ENCODE assay signal across 8 cellular contexts in genomic region chrX:152637649-152638442, GRCh38. TPM values are rescaled to one million over a fixed set of nuclear protein-coding genes. Genes with fewer than 3 reads are reported as not detected.
DNase-seq lines count a peak whose midpoint lies in the region; ATAC-seq, FAIRE-seq and TF ChIP-seq lines count a peak whose summit lies in the region.

GABRQ (plus strand) TSS chrX:152637895; CDS start chrX:152638203, 308 bp downstream.

- in situ Hi-C loops in HepG2 (cut with HindIII; ENCODE audit: extremely low pct_ligation_motif_present, low pct_unique_long_range_greater_than_20kb), result loop anchor here (5.0 to 25.0 kb wide), 2 partner anchors 174 to 896 kb away; no protein-coding TSS in a partner anchor

- H3K9ac ChIP-seq in HepG2 (ENCODE audit: insufficient read depth, low read depth, low read length), result no peak within 1 kb of the TSS

- 29% methylated on average over 9 of the region's 64 CpGs for WGBS in right lobe of liver (ENCODE audit: insufficient coverage, low coverage, low lambda C conversion rate, missing lambda C conversion rate)
- 6% methylated on average over 7 of the region's 64 CpGs for WGBS in HepG2 (ENCODE audit: low lambda C conversion rate)
- WGBS in stomach, 5 donors, result 0 to 52% (median 11%) methylated on average over 3 to 64 of the region's 64 CpGs

- no peak within 1 kb of the TSS for H3K4me2 ChIP-seq in HepG2 (ENCODE audit: low read depth, low read length)

- FAIRE-seq in HepG2 (lab: Jason Lieb, UNC), result no peak

- CTCF ChIA-PET in HepG2 (lab: Yijun Ruan, JAX; ENCODE audit: low intra/inter-chr PET ratio, low total read pairs), result no interaction called here

- no peak for TF ChIP-seq RAD21 in HepG2 (CRISPR knock-in tag; IDR thresholded peaks at IDR 0.05)

- no peak for TF ChIP-seq EP300 in HepG2 (IDR thresholded peaks at IDR 0.05; ENCODE audit: low read depth in 2 of 2, low read length in 2 of 2)
- no peak for TF ChIP-seq EP300 in HepG2 (CRISPR knock-in tag; IDR thresholded peaks at IDR 0.05; ENCODE audit: borderline replicate concordance)
- no peak for TF ChIP-seq EP300 in stomach (IDR thresholded peaks at IDR 0.05)

- intact Hi-C loops in right lobe of liver (cut with DNase I), result loop anchor here (10.0 kb wide), 1 partner anchor 883 kb away; no protein-coding TSS in a partner anchor
- intact Hi-C loops in HepG2 (cut with micrococcal nuclease; ENCODE audit: unreplicated experiment), result no loop called here
- intact Hi-C loops in stomach (cut with DNase I; ENCODE audit: low total_unique reads), result loop anchor here (10.0 kb wide), 1 partner anchor 883 kb away; no protein-coding TSS in a partner anchor

- TF ChIP-seq CTCF in right lobe of liver (IDR thresholded peaks at IDR 0.05) (no peak), HepG2 (CRISPR knock-in tag; IDR thresholded peaks at IDR 0.05) (no peak), fibroblast of villous mesenchyme (IDR thresholded peaks at IDR 0.05; ENCODE audit: insufficient read depth, low read depth, low read length) (no peak), stomach (IDR thresholded peaks at IDR 0.05) (no peak)

- H3K36me3 ChIP-seq in right lobe of liver (no peaks in the 10 kb centered on the region), HepG2 (replicated peaks in 1 of 2; ENCODE audit: control insufficient read depth in 1 of 2, insufficient read depth in 2 of 2, low read length in 2 of 2) (no peaks in the 10 kb centered on the region), stomach (no peaks in the 10 kb centered on the region)

- H3K79me2 ChIP-seq in HepG2 (ENCODE audit: insufficient read depth, low read length), result no peaks in the 10 kb centered on the region

- H3K9me3 ChIP-seq in right lobe of liver (no peaks in the 10 kb centered on the region), HepG2 (ENCODE audit: low read length) (no peaks in the 10 kb centered on the region), stomach (no peaks in the 10 kb centered on the region)

- POLR2A ChIA-PET in HepG2 (lab: Yijun Ruan, JAX), result no interaction called here

- H3K27me3 ChIP-seq in right lobe of liver (peaks cover 0 to 24% of the 10 kb centered on the region in 2 donors), HepG2 (ENCODE audit: control insufficient read depth in 1 of 2, insufficient read depth in 2 of 2, low read length in 2 of 2) (peaks cover 0 to 9% of the 10 kb centered on the region in 2 experiments; a peak in 2 of 5 replicates), stomach (peaks cover 5 to 47% (median 46%) of the 10 kb centered on the region in 3 donors)

- H3K4me1 ChIP-seq in right lobe of liver (no peaks in the 10 kb centered on the region), HepG2 (ENCODE audit: insufficient read depth, low read length) (no peaks in the 10 kb centered on the region), stomach (peaks cover 0 to 10% (median 9%) of the 10 kb centered on the region in 4 donors)

- DNase-seq in right lobe of liver (peak; percentile 45 to 56 (median 45)), HepG2 (ENCODE audit: low spot score) (no peak), RPMI7951 (ENCODE audit: low read depth) (peak; percentile 74), fibroblast of villous mesenchyme (ENCODE audit: low read depth) (peak; percentile 1), stomach (peak; percentile 29)

- H2AFZ ChIP-seq in HepG2 (ENCODE audit: low read length), result no peak within 1 kb of the TSS

- TF ChIP-seq POLR2A in right lobe of liver (IDR thresholded peaks at IDR 0.05) (no peak), HepG2 (IDR thresholded peaks at IDR 0.05; ENCODE audit: insufficient read depth in 1 of 2, low read depth in 2 of 2, low read length in 2 of 2) (no peak), stomach (IDR thresholded peaks at IDR 0.05) (no peak)

- BruUV-seq in HepG2 (replicated peaks; lab: Mats Ljungman, UMichigan), result no TSS peak

- no peaks in the 10 kb centered on the region for H4K20me1 ChIP-seq in HepG2 (ENCODE audit: insufficient read depth, low read length)

- H3K27ac ChIP-seq in right lobe of liver, result no peak within 1 kb of the TSS
- no peak within 1 kb of the TSS for H3K27ac ChIP-seq in HepG2 (ENCODE audit: extremely low read length, insufficient read depth, low read length)
- H3K27ac ChIP-seq in stomach, result no peak within 1 kb of the TSS

- H3K4me3 ChIP-seq in right lobe of liver (no peak within 1 kb of the TSS), HepG2 (replicated peaks in 1 of 3; ENCODE audit: insufficient read depth in 1 of 3, low read depth in 2 of 3, low read length in 3 of 3) (no peak within 1 kb of the TSS), fibroblast of villous mesenchyme (ENCODE audit: low read depth, low read length) (no peak within 1 kb of the TSS), stomach (peak within 1 kb of the TSS in 2 of 4 donors; percentile 6 to 12)

- ATAC-seq in right lobe of liver (peak; percentile 33 to 79 (median 53)), HepG2 (no peak; the same call in 1 of the 3 replicates), GM18868 (IDR thresholded peaks at IDR 0.05; ENCODE audit: unreplicated experiment) (no peak), GM19023 (IDR thresholded peaks at IDR 0.05; ENCODE audit: unreplicated experiment) (no peak), GM18519 (IDR thresholded peaks at IDR 0.05; ENCODE audit: low FRiP score, unreplicated experiment) (no peak)

TF ChIP-seq in HepG2, 621 proteins besides CTCF, POLR2A, EP300 and RAD21 (continues in another document):
- TF ChIP-seq ZBTB4 (CRISPR knock-in tag; IDR thresholded peaks at IDR 0.05; ENCODE audit: borderline replicate concordance) (no peak), TFE3 (CRISPR knock-in tag; IDR thresholded peaks at IDR 0.05) (no peak), HDAC1 (CRISPR knock-in tag; IDR thresholded peaks at IDR 0.05) (no peak), CENPT (CRISPR knock-in tag; IDR thresholded peaks at IDR 0.05; ENCODE audit: low read depth) (no peak)

RNA-seq across cellular contexts. Expression of gene GABRQ, which starts in this region (rescaled TPM):
- total RNA-seq in right lobe of liver, result not detected
- not detected in 2 replicates for total RNA-seq in HepG2 (2016; rRNA removed; fragmentation: Illumina TruSeq; extraction: Trizol)
- not detected in 2 replicates for total RNA-seq in HepG2 (2016; cell fraction: cytosol; rRNA removed; fragmentation: Illumina TruSeq; extraction: Trizol; ENCODE audit: low read depth)
- total RNA-seq in HepG2 (2016; cell fraction: insoluble cytoplasmic fraction; rRNA removed; fragmentation: Illumina TruSeq; extraction: Trizol), result not detected in 2 replicates
- not detected in 2 replicates for total RNA-seq in HepG2 (2016; cell fraction: membrane; rRNA removed; fragmentation: Illumina TruSeq; extraction: Trizol)
- not detected in 2 replicates for total RNA-seq in HepG2 (2016; cell fraction: nucleus; rRNA removed; fragmentation: Illumina TruSeq; extraction: Trizol)
- not detected in 2 replicates for polyA plus RNA-seq in HepG2 (2011; rRNA removed)
- 0.01 TPM in 1 of 2 replicates, not detected in the other for polyA plus RNA-seq in HepG2 (2011; cell fraction: cytosol; rRNA removed)
- not detected in 2 replicates for polyA plus RNA-seq in HepG2 (2011; cell fraction: nucleus; rRNA removed)
- polyA plus RNA-seq in HepG2 (2012), result not detected in 2 replicates
- not detected in 2 replicates for polyA plus RNA-seq in HepG2 (2016; cell fraction: cytosol; fragmentation: Illumina TruSeq; extraction: Trizol; ENCODE audit: low read depth)
- not detected in 2 replicates for polyA plus RNA-seq in HepG2 (2016; cell fraction: insoluble cytoplasmic fraction; fragmentation: Illumina TruSeq; extraction: Trizol; ENCODE audit: low read depth)
- not detected in 2 replicates for polyA plus RNA-seq in HepG2 (2016; cell fraction: membrane; fragmentation: Illumina TruSeq; extraction: Trizol; ENCODE audit: low read depth)
- polyA plus RNA-seq in HepG2 (2016; cell fraction: nucleus; fragmentation: Illumina TruSeq; extraction: Trizol; ENCODE audit: insufficient read depth, low read depth), result not detected in 2 replicates
- polyA minus RNA-seq in HepG2 (2011; rRNA and poly(A)+ RNA removed; ENCODE audit: low replicate concordance), result not detected in 2 replicates
- polyA minus RNA-seq in HepG2 (2011; cell fraction: cytosol; rRNA and poly(A)+ RNA removed), result not detected in 2 replicates
- not detected in 2 replicates for polyA minus RNA-seq in HepG2 (2011; cell fraction: nucleus; rRNA and poly(A)+ RNA removed)
- 2.3 and 2.7 TPM in 2 replicates for total RNA-seq in RPMI7951 (2014; rRNA removed; shearing (Covaris generic))
- total RNA-seq in fibroblast of villous mesenchyme, result under 0.01 TPM in 1 of 2 replicates, not detected in the other
- under 1 TPM in 1 of 5 donors, not detected in 4; 0.18 TPM for total RNA-seq in stomach
- under 1 TPM in 1 of 3 donors, not detected in 2; 0.05 TPM for polyA plus RNA-seq in stomach

Comparison
In these comparisons a context has a peak if more than half of its experiments do, and no peak if none do; other contexts are left out.
1. Peak in DNase-seq and ATAC-seq in right lobe of liver; RNA of the gene not detected or under 1 TPM.
2. Peak in DNase-seq in fibroblast of villous mesenchyme; RNA of the gene not detected or under 1 TPM.
3. Peak in DNase-seq in stomach; RNA of the gene not detected or under 1 TPM.